8 cellular contexts compared by ENCODE assay signal in genomic region chr10:68988530-68989316, GRCh38.
DNase-seq lines count a peak whose midpoint lies in the region; ATAC-seq, FAIRE-seq and TF ChIP-seq lines count a peak whose summit lies in the region.

Gene KIFBP (plus strand): TSS chr10:68988803. CDS start chr10:68988833, 30 bp downstream.

- ATAC-seq in GM19023 (IDR thresholded peaks at IDR 0.05; ENCODE audit: unreplicated experiment) = peak; percentile 76
- ATAC-seq in HG03280 (IDR thresholded peaks at IDR 0.05; ENCODE audit: unreplicated experiment) = peak; percentile 63
- ATAC-seq in activated CD4-positive, CD25-positive, alpha-beta regulatory T cell treated with anti-CD3 and anti-CD28 coated beads, Interleukin-2, amount 50 U/mL, for 24 hours = peak; percentile 75 to 78

- H3K4me3 ChIP-seq in AG10803 (ENCODE audit: low read length) = peak within 1 kb of the TSS; percentile 99

- peak; percentile 98 for DNase-seq in AG10803 (ENCODE audit: low read depth)
- DNase-seq in NCI-H345 (lab: John Stamatoyannopoulos, UW) = peak; percentile 93
- peak; percentile 99 for DNase-seq in cerebellar cortex (ENCODE audit: low spot score)
- DNase-seq in stimulated activated CD4-positive, alpha-beta T cell treated with anti-CD3 and anti-CD28 coated beads, Interleukin-12 subunit alpha, Interleukin-12 subunit beta, amount 100 ng/mL, for 4 hours = peak; percentile 65

- TF ChIP-seq CTCF in AG10803 (conservative IDR thresholded peaks at IDR 0.05; ENCODE audit: low read length) = peak; percentile 73

- FAIRE-seq in islet of Langerhans (lab: Jason Lieb, UNC) = peak; percentile 91

Comparison
In these comparisons a context has a peak if more than half of its experiments do, and no peak if none do; other contexts are left out.
1. Peak in every context shown above with its lines: DNase-seq, ATAC-seq and H3K4me3 ChIP-seq.